31 cellular contexts compared by ENCODE assay signal in genomic region chr9:4811824-4812223, GRCh38.
"Had no signal": no experiment of that assay in that cellular context is flagged by ENCODE, and none has a peak within 500 bp of the region (broad histone marks: within the 10 kb centered on the region; RNA-seq: fewer than 3 reads in every experiment).

No MANE protein-coding gene starts in this region.

- H3K36me3 ChIP-seq: ascending aorta, cardiac muscle cell had no signal

- ATAC-seq: activated CD4-positive, alpha-beta T cell treated with anti-CD3 and anti-CD28 coated beads for 36 hours; activated CD4-positive, CD25-positive, alpha-beta regulatory T cell treated with anti-CD3 and anti-CD28 coated beads, Interleukin-2, amount 50 U/mL, for 24 hours; activated CD8-positive, alpha-beta memory T cell treated with anti-CD3 and anti-CD28 coated beads, Interleukin-2, amount 10 ng/mL, durations not matched to agents 7 days and 5 days; activated CD8-positive, alpha-beta T cell treated with anti-CD3 and anti-CD28 coated beads, Interleukin-2, amount 10 ng/mL, durations not matched to agents 7 days and 5 days; activated naive CD8-positive, alpha-beta T cell treated with anti-CD3 and anti-CD28 coated beads, Interleukin-2, amount 50 U/mL, for 24 hours had no signal

- H3K4me1 ChIP-seq: ascending aorta had no signal

- H3K4me3 ChIP-seq: ascending aorta, cardiac muscle cell had no signal

- H3K27me3 ChIP-seq: ascending aorta, cardiac muscle cell had no signal

- FAIRE-seq: bronchial epithelial cell, TTC549 had no signal

- H3K27ac ChIP-seq: ascending aorta, cardiac muscle cell, VCaP had no signal

- DNase-seq: activated B cell treated with CpG ODN at 0.5 μM for 24 hours; activated CD4-positive, alpha-beta memory T cell treated with anti-CD3 and anti-CD28 coated beads, Interleukin-2, amount 10 ng/mL, durations not matched to agents 7 days and 5 days; activated CD4-positive, alpha-beta T cell treated with anti-CD3 and anti-CD28 coated beads for 1 hour; activated CD4-positive, alpha-beta T cell treated with anti-CD3 and anti-CD28 coated beads for 36 hours; activated CD4-positive, alpha-beta T cell treated with anti-CD3 and anti-CD28 coated beads for 48 hours; activated CD4-positive, alpha-beta T cell treated with anti-CD3 and anti-CD28 coated beads, Interleukin-2, amount 10 ng/mL, durations not matched to agents 7 days and 5 days; activated CD4-positive, alpha-beta T cell treated with anti-CD3 and anti-CD28 coated beads, Interleukin-2, amount 50 U/mL, for 48 hours; activated CD8-positive, alpha-beta memory T cell treated with anti-CD3 and anti-CD28 coated beads for 24 hours; activated CD8-positive, alpha-beta memory T cell treated with anti-CD3 and anti-CD28 coated beads, Interleukin-2, amount 10 ng/mL, durations not matched to agents 7 days and 5 days; activated CD8-positive, alpha-beta memory T cell treated with anti-CD3 and anti-CD28 coated beads, Interleukin-2, amount 50 U/mL, for 48 hours; activated CD8-positive, alpha-beta T cell treated with anti-CD3 and anti-CD28 coated beads, Interleukin-2, amount 10 ng/mL, durations not matched to agents 7 days and 5 days; activated effector memory CD4-positive, alpha-beta T cell treated with Interleukin-2 at 50 U/mL for 16 hours; activated gamma-delta T cell; activated naive CD4-positive, alpha-beta T cell treated with anti-CD3 and anti-CD28 coated beads, Interleukin-2, amount 10 ng/mL, durations not matched to agents 7 days and 5 days; activated naive CD4-positive, alpha-beta T cell treated with Interleukin-2 at 50 U/mL for 16 hours; activated naive CD8-positive, alpha-beta T cell treated with anti-CD3 and anti-CD28 coated beads, Interleukin-2, amount 10 ng/mL, durations not matched to agents 7 days and 5 days; activated naive CD8-positive, alpha-beta T cell treated with anti-CD3 and anti-CD28 coated beads, Interleukin-2, amount 50 U/mL, for 24 hours; activated T-cell treated with anti-CD3 and anti-CD28 coated beads, Interleukin-2, amount 50 U/mL, for 24 hours; activated T-cell treated with anti-CD3 and anti-CD28 coated beads, Interleukin-2, amount 50 U/mL, for 48 hours; amygdala; anterior cingulate cortex; caudate nucleus; cerebellar nuclear complex; T-helper 2 cell; T-helper 9 cell had no signal
